Comparison of ENCODE assay signal across 8 cellular contexts in the genomic region with DNA sequence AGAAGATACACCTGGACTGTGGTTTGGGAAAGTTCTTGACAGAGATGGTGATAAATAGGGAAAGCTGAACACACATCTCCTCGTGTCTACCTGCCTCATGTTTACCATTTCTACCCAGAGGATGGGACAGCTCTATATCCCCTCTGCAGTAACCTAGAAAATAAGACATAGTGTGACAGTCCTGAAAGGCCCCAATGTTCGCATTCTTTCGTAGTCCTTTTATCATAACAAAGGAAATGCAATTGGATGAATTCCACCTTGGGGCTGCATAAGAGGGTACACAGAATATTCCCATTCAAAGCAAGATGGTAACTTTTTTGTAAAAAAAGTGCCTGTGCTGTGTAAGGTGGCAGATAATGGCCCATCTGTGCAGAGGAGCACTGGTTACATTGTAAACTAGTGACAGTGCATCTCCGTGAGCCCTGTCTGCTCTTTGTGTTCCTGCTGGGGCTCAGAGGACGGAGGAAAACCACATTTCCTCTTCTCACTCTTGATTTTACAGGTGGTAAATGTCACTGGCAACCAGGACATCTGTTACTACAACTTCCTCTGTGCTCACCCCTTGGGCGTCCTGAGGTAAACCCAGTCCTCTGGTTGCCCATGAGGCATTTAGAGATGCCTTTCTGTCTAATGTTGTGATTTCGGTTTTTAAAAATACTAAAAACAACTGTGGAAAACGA.
A peak's percentile ranks its signal among the peaks of the same experiment; 100 is the strongest.
DNase-seq lines count a peak whose midpoint lies in the region; ATAC-seq and TF ChIP-seq lines count a peak whose summit lies in the region.

No MANE protein-coding gene starts in this region.

- H3K36me3 ChIP-seq in CD4-positive, CD25-positive, alpha-beta regulatory T cell (ENCODE audit: control insufficient read depth, insufficient read depth, low read length), result peaks cover 69% of the 10 kb centered on the region
- H3K36me3 ChIP-seq in brain microvascular endothelial cell (replicated peaks), result no peaks in the 10 kb centered on the region

- TF ChIP-seq CTCF in brain microvascular endothelial cell (IDR thresholded peaks at IDR 0.05; ENCODE audit: low read depth, low read length, missing control alignments), result no peak

- peak overlapping the region; percentile 65 for H3K4me3 ChIP-seq in CD4-positive, CD25-positive, alpha-beta regulatory T cell (ENCODE audit: low read depth, low read length)
- no peak overlapping the region for H3K4me3 ChIP-seq in brain microvascular endothelial cell (ENCODE audit: low read depth, low read length)

- no peaks in the 10 kb centered on the region for H3K27me3 ChIP-seq in CD4-positive, CD25-positive, alpha-beta regulatory T cell (ENCODE audit: control insufficient read depth, insufficient read depth, low read length)
- H3K27me3 ChIP-seq in brain microvascular endothelial cell (replicated peaks), result no peaks in the 10 kb centered on the region

- intact Hi-C loops in left cardiac atrium (cut with DNase I), result no loop called here

- in situ Hi-C loops in brain microvascular endothelial cell (cut with HindIII; ENCODE audit: low pct_ligation_motif_present, low sequenced_read_pairs), result no loop called here

- DNase-seq in CD4-positive, CD25-positive, alpha-beta regulatory T cell, result peak in 2 of 3 donors; percentile 52 to 85
- DNase-seq in activated T-cell treated with anti-CD3 and anti-CD28 coated beads for 24 hours (ENCODE audit: low read depth), result peak; percentile 23
- peak; percentile 10 for DNase-seq in stimulated activated CD4-positive, alpha-beta T cell treated with anti-CD3 and anti-CD28 coated beads, Interleukin-4, amount 100 ng/mL, for 24 hours
- no peak for DNase-seq in left cardiac atrium
- no peak for DNase-seq in medulla oblongata (ENCODE audit: extremely low spot score)
- no peak for DNase-seq in brain microvascular endothelial cell

- ATAC-seq in CD4-positive, CD25-positive, alpha-beta regulatory T cell (ENCODE audit: low read depth in 2 of 2), result peak; percentile 87 to 91
- ATAC-seq in GM19467 (IDR thresholded peaks at IDR 0.05; ENCODE audit: unreplicated experiment) (peak; percentile 99), HG03457 (IDR thresholded peaks at IDR 0.05; ENCODE audit: unreplicated experiment) (peak; percentile 98), left cardiac atrium (no peak)

- no peaks in the 10 kb centered on the region for H3K9me3 Mint-ChIP-seq in CD4-positive, CD25-positive, alpha-beta regulatory T cell

- peaks cover 20% of the 10 kb centered on the region for H3K4me1 ChIP-seq in CD4-positive, CD25-positive, alpha-beta regulatory T cell (ENCODE audit: control insufficient read depth, insufficient read depth, low read length, poor library complexity, severe bottlenecking)

- H3K4me3 Mint-ChIP-seq in CD4-positive, CD25-positive, alpha-beta regulatory T cell, result peak overlapping the region in 2 of 4 donors; percentile 60

- peaks cover 13 to 32% (median 18%) of the 10 kb centered on the region in 4 donors for H3K4me1 Mint-ChIP-seq in CD4-positive, CD25-positive, alpha-beta regulatory T cell

- H3K27ac Mint-ChIP-seq in CD4-positive, CD25-positive, alpha-beta regulatory T cell, result peak overlapping the region; percentile 70 to 86 (median 83)

- H3K36me3 Mint-ChIP-seq in CD4-positive, CD25-positive, alpha-beta regulatory T cell, result peaks cover 55% of the 10 kb centered on the region

- peak overlapping the region; percentile 27 for H3K27ac ChIP-seq in CD4-positive, CD25-positive, alpha-beta regulatory T cell (ENCODE audit: insufficient read depth, low read length, poor library complexity, severe bottlenecking)
- H3K27ac ChIP-seq in brain microvascular endothelial cell, result no peak overlapping the region

- H3K9me3 ChIP-seq in CD4-positive, CD25-positive, alpha-beta regulatory T cell (ENCODE audit: control insufficient read depth in 2 of 2, low read length in 2 of 2), result no peaks in the 10 kb centered on the region

- H3K27me3 Mint-ChIP-seq in CD4-positive, CD25-positive, alpha-beta regulatory T cell, result no peaks in the 10 kb centered on the region

Comparison
In these comparisons a context has a peak if more than half of its experiments do, and no peak if none do; other contexts are left out.
1. ATAC-seq: peak in CD4-positive, CD25-positive, alpha-beta regulatory T cell (2 of 2), GM19467 (single experiment) and HG03457 (single experiment); none in left cardiac atrium (0 of 2).
2. DNase-seq: peak in CD4-positive, CD25-positive, alpha-beta regulatory T cell (2 of 3), activated T-cell treated with anti-CD3 and anti-CD28 coated beads for 24 hours (single experiment) and stimulated activated CD4-positive, alpha-beta T cell treated with anti-CD3 and anti-CD28 coated beads, Interleukin-4, amount 100 ng/mL, for 24 hours (single experiment); none in left cardiac atrium (single experiment), medulla oblongata (single experiment) and brain microvascular endothelial cell (single experiment).